Comparison of ENCODE assay signal across 9 cellular contexts in genomic region chr14:22505751-22506710, GRCh38.
DNase-seq lines count a peak whose midpoint lies in the region; ATAC-seq and TF ChIP-seq lines count a peak whose summit lies in the region.
"Had no signal": no experiment of that assay in that cellular context is flagged by ENCODE, and none has a peak within 500 bp of the region (broad histone marks: within the 10 kb centered on the region; RNA-seq: fewer than 3 reads in every experiment).

No MANE protein-coding gene starts in this region.

- peak; percentile 38 for DNase-seq in stimulated activated CD4-positive, alpha-beta T cell treated with anti-CD3 and anti-CD28 coated beads, Interleukin-1b, Interleukin-23, amount 100 ng/mL, for 48 hours
- DNase-seq in stimulated activated CD4-positive, alpha-beta T cell treated with anti-CD3 and anti-CD28 coated beads, Interleukin-2, amount 100 ng/mL, for 48 hours = no peak
- DNase-seq in central memory CD8-positive, alpha-beta T cell (ENCODE audit: low spot score in 2 of 2) = no peak
- DNase-seq in uterus = no peak
- DNase-seq in medulla oblongata (ENCODE audit: extremely low spot score) = no peak
- DNase-seq: NCI-H187 treated with DMSO at 0.1 percent for 48 hours had no signal

- no peaks in the 10 kb centered on the region for H3K9me3 ChIP-seq in uterus

- H3K36me3 ChIP-seq in uterus = no peaks in the 10 kb centered on the region

- H3K4me1 Mint-ChIP-seq in central memory CD8-positive, alpha-beta T cell = peaks cover 47% of the 10 kb centered on the region

- peaks cover 0 to 3% of the 10 kb centered on the region in 2 donors for H3K4me1 ChIP-seq in uterus

- no peaks in the 10 kb centered on the region for H3K27me3 ChIP-seq in uterus

- no peak for TF ChIP-seq POLR2A in uterus (IDR thresholded peaks at IDR 0.05)

- no peaks in the 10 kb centered on the region for H3K27me3 Mint-ChIP-seq in central memory CD8-positive, alpha-beta T cell

- H3K9me3 Mint-ChIP-seq in central memory CD8-positive, alpha-beta T cell = no peaks in the 10 kb centered on the region

- peaks cover 66% of the 10 kb centered on the region for H3K36me3 Mint-ChIP-seq in central memory CD8-positive, alpha-beta T cell (ENCODE audit: insufficient read depth)

- intact Hi-C loops in uterus (cut with DNase I; ENCODE audit: low total_unique reads) = no loop called here

- peak; percentile 56 for ATAC-seq in HG03432 (IDR thresholded peaks at IDR 0.05; ENCODE audit: unreplicated experiment)
- ATAC-seq in central memory CD8-positive, alpha-beta T cell (replicated peaks; ENCODE audit: extremely low read depth, poor library complexity, severe bottlenecking) = peak; percentile 9
- ATAC-seq in HG03139 (IDR thresholded peaks at IDR 0.05; ENCODE audit: unreplicated experiment) = no peak
- ATAC-seq in GM21526 (IDR thresholded peaks at IDR 0.05; ENCODE audit: low FRiP score, unreplicated experiment) = no peak

- peak overlapping the region; percentile 95 for H3K27ac Mint-ChIP-seq in central memory CD8-positive, alpha-beta T cell (ENCODE audit: low read depth)

- H3K4me3 ChIP-seq in uterus = no peak overlapping the region

- peak overlapping the region; percentile 65 to 80 for H3K27ac ChIP-seq in uterus

- peak overlapping the region; percentile 77 for H3K4me3 Mint-ChIP-seq in central memory CD8-positive, alpha-beta T cell

- TF ChIP-seq CTCF in uterus (IDR thresholded peaks at IDR 0.05) = no peak

Comparison
In these comparisons a context has a peak if more than half of its experiments do, and no peak if none do; other contexts are left out.
1. ATAC-seq: peak in HG03432 (single experiment) and central memory CD8-positive, alpha-beta T cell (single experiment); none in HG03139 (single experiment) and GM21526 (single experiment).